ENCODE assay signal across 8 cellular contexts in the genomic region with DNA sequence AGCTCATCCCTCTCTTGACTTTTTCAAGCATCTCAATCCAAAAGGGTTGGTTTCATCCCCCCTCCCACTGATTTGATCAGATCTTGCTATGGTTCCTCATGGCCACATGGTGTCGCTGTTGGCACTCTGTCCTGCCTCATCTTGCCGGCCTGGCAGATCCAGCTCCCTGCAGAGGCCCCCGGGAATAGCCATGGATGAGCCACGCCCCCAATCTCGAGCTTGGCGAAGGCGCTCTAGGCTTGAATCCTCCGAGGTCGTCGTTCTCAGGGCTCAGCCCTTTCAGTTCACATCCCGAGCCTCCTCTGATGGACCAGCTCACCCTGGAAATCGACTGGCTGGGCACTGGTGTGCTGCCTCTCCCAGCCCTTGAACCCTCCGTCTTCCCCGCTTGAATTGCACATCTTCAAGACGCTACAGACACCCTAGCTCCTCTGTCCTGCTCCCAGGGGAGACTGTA.
DNase-seq lines count a peak whose midpoint lies in the region; ATAC-seq and TF ChIP-seq lines count a peak whose summit lies in the region.

No MANE protein-coding gene starts in this region.

- H3K4me3 ChIP-seq in HL-60 (replicated peaks; ENCODE audit: insufficient read depth, low read length) (no peak overlapping the region), ascending aorta (peak overlapping the region in 1 of 2 donors; percentile 28)

- H3K27ac ChIP-seq in HL-60 (replicated peaks) = no peak overlapping the region
- no peak overlapping the region for H3K27ac ChIP-seq in ascending aorta

- no peaks in the 10 kb centered on the region for H3K36me3 ChIP-seq in ascending aorta

- H3K4me1 ChIP-seq in ascending aorta = no peaks in the 10 kb centered on the region

- H3K27me3 ChIP-seq in HL-60 (ENCODE audit: insufficient read depth, poor library complexity, severe bottlenecking) (peaks cover 2% of the 10 kb centered on the region), ascending aorta (no peaks in the 10 kb centered on the region)

- intact Hi-C loops in ascending aorta (cut with DNase I) = no loop called here

- ATAC-seq in GM21825 (IDR thresholded peaks at IDR 0.05; ENCODE audit: unreplicated experiment) (no peak), HG02938 (IDR thresholded peaks at IDR 0.05; ENCODE audit: unreplicated experiment) (no peak)

- no peaks in the 10 kb centered on the region for H3K9me3 ChIP-seq in ascending aorta

- TF ChIP-seq CTCF in HL-60 (IDR thresholded peaks at IDR 0.05; ENCODE audit: insufficient read depth, low read length) (peak; percentile 70), ascending aorta (IDR thresholded peaks at IDR 0.05) (peak in 2 of 3 experiments; percentile 37 to 49)

- DNase-seq in Daoy (ENCODE audit: low read depth) (peak; percentile 29), HL-60 (ENCODE audit: low read depth in 1 of 2, low spot score in 1 of 2) (peak; percentile 13 to 46), NCI-H526 treated with DMSO at 0.1 percent for 48 hours (lab: John Stamatoyannopoulos, UW) (peak; percentile 42), ascending aorta (ENCODE audit: low spot score in 2 of 2) (peak in 1 of 2 donors; percentile 64), hepatic stellate cell (ENCODE audit: low spot score) (peak; percentile 35), retina (peak; percentile 90)
